In genomic region chr6:10555625-10556309, GRCh38 we compare ENCODE assay signal across 2 cellular contexts.
A peak's percentile ranks its signal among the peaks of the same experiment; 100 is the strongest.
TF ChIP-seq lines count a peak whose summit lies in the region.

No MANE protein-coding gene starts in this region.

TF ChIP-seq in IMR-90, 13 proteins besides CTCF, POLR2A, EP300 and RAD21:
- TF ChIP-seq USF2 (IDR thresholded peaks at IDR 0.05; ENCODE audit: low read depth, low read length) (no peak), MAZ (IDR thresholded peaks at IDR 0.05; ENCODE audit: borderline replicate concordance, low read depth, low read length) (no peak), SMC3 (IDR thresholded peaks at IDR 0.05; ENCODE audit: low read depth, low read length) (no peak), FOS (IDR thresholded peaks at IDR 0.05; ENCODE audit: low read depth, low read length) (no peak), MXI1 (IDR thresholded peaks at IDR 0.05; ENCODE audit: borderline replicate concordance, low read depth, low read length) (no peak), RCOR1 (IDR thresholded peaks at IDR 0.05; ENCODE audit: insufficient replicate concordance, low read length) (no peak), NFE2L2 (IDR thresholded peaks at IDR 0.05; ENCODE audit: low read depth, low read length) (no peak), MAFK (IDR thresholded peaks at IDR 0.05; ENCODE audit: low read depth, low read length) (no peak), RFX5 (IDR thresholded peaks at IDR 0.05; ENCODE audit: low read depth, low read length) (no peak), BHLHE40 (IDR thresholded peaks at IDR 0.05; ENCODE audit: low read depth, low read length) (no peak), CHD1 (IDR thresholded peaks at IDR 0.05; ENCODE audit: low read depth, low read length) (no peak), CEBPB (IDR thresholded peaks at IDR 0.05; ENCODE audit: low read depth, low read length) (no peak), ELK1 (IDR thresholded peaks at IDR 0.05; ENCODE audit: borderline replicate concordance, low read depth, low read length) (no peak)
TF ChIP-seq in IMR-90: peak in this region for 0.

TF ChIP-seq in SK-N-SH, 30 proteins besides CTCF, POLR2A, EP300 and RAD21:
- TF ChIP-seq TEAD4 (IDR thresholded peaks at IDR 0.05; ENCODE audit: borderline replicate concordance, insufficient read depth) (no peak), FOXJ3 (CRISPR knock-in tag; IDR thresholded peaks at IDR 0.05) (peak; percentile 43; the same call in 1 of the 2 replicates), MAX (IDR thresholded peaks at IDR 0.05; ENCODE audit: low read depth) (no peak), USF2 (IDR thresholded peaks at IDR 0.05; ENCODE audit: borderline replicate concordance, low read depth, low read length) (no peak), MXI1 (IDR thresholded peaks at IDR 0.05; ENCODE audit: low read depth, low read length) (peak; percentile 81; the same call in 1 of the 2 replicates), PBX3 (IDR thresholded peaks at IDR 0.05) (peak; percentile 55), NRF1 (IDR thresholded peaks at IDR 0.05; ENCODE audit: low read depth, low read length) (no peak), ZBTB33 (IDR thresholded peaks at IDR 0.05; ENCODE audit: borderline replicate concordance, low read depth) (no peak), FOSL2 (IDR thresholded peaks at IDR 0.05; ENCODE audit: borderline replicate concordance, low read depth) (no peak)
